ENCODE assay signal across 8 cellular contexts in genomic region chr6:44312901-44313788, GRCh38. TPM values are rescaled to one million over a fixed set of nuclear protein-coding genes. Genes with fewer than 3 reads are reported as not detected.
A peak's percentile ranks its signal among the peaks of the same experiment; 100 is the strongest.
DNase-seq lines count a peak whose midpoint lies in the region; ATAC-seq and TF ChIP-seq lines count a peak whose summit lies in the region.

TSS of gene AARS2 (minus strand) at chr6:44313347. CDS start at chr6:44313323, 24 bp downstream.

- H3K27me3 ChIP-seq in mucosa of rectum (ENCODE audit: control insufficient read depth in 2 of 2, insufficient read depth in 2 of 2, low read length in 2 of 2), result no peaks in the 10 kb centered on the region

- intact Hi-C loops in OCI-LY7 (cut with micrococcal nuclease; ENCODE audit: unreplicated experiment), result no loop called here

- H3K4me2 ChIP-seq in OCI-LY7 (ENCODE audit: low read length), result peak within 1 kb of the TSS; percentile 84

- ATAC-seq in GM21528 (IDR thresholded peaks at IDR 0.05; ENCODE audit: low FRiP score, unreplicated experiment), result peak; percentile 79

- CTCF ChIA-PET in OCI-LY7 (lab: Charles Lee; ENCODE audit: unreplicated experiment), result no interaction called here

- no peaks in the 10 kb centered on the region for H4K20me1 ChIP-seq in OCI-LY7 (ENCODE audit: insufficient read depth, low read length)

- H3K9me3 ChIP-seq in OCI-LY7 (ENCODE audit: low read length) (no peaks in the 10 kb centered on the region), mucosa of rectum (ENCODE audit: control insufficient read depth in 2 of 2, low read length in 2 of 2) (no peaks in the 10 kb centered on the region)

- POLR2A ChIA-PET in OCI-LY7 (lab: Charles Lee), result interaction anchor here (0.7 to 1.1 kb wide), 3 partner anchors 18 to 201 kb away, joined by 3 to 4 read pairs (median 4); partner anchors contain the start of genes MRPL14 and TMEM63B

- H3K9me2 ChIP-seq in OCI-LY7 (ENCODE audit: insufficient read depth, low read length), result no peaks in the 10 kb centered on the region

- peak; percentile 93 for TF ChIP-seq CTCF in OCI-LY7 (conservative IDR thresholded peaks at IDR 0.05; ENCODE audit: low read length)

- H3K36me3 ChIP-seq in OCI-LY7 (ENCODE audit: insufficient read depth, low read length) (peaks cover 33% of the 10 kb centered on the region), mucosa of rectum (ENCODE audit: control insufficient read depth in 2 of 2, insufficient read depth in 2 of 2, low read length in 2 of 2) (peaks cover 24 to 26% of the 10 kb centered on the region in 2 donors)

- H3K79me2 ChIP-seq in OCI-LY7 (ENCODE audit: insufficient read depth, low read depth, low read length), result peaks cover 11% of the 10 kb centered on the region; the same call in 1 of the 2 replicates

- peak within 1 kb of the TSS; percentile 41 for H3K27ac ChIP-seq in OCI-LY7 (ENCODE audit: low read depth, low read length, poor library complexity, severe bottlenecking)
- peak within 1 kb of the TSS; percentile 56 to 57 for H3K27ac ChIP-seq in mucosa of rectum (ENCODE audit: low read depth in 2 of 2, low read length in 2 of 2)

- DNase-seq in DMS53 (lab: John Stamatoyannopoulos, UW) (peak; percentile 94), HuH-7.5 (ENCODE audit: low spot score) (peak; percentile 62), OCI-LY7 (ENCODE audit: low spot score) (peak; percentile 92), activated T-cell treated with anti-CD3 and anti-CD28 coated beads for 4 hours (peak; percentile 91), erythroblast (lab: John Stamatoyannopoulos, UW) (peak; percentile 92 to 94)
- DNase-seq in stimulated activated CD8-positive, alpha-beta memory T cell treated with anti-CD3 and anti-CD28 coated beads, Interleukin-4, amount 100 ng/mL, for 4 hours (ENCODE audit: low read depth in 2 of 2, low spot score in 1 of 2), result peak; percentile 82 to 90

- peak within 1 kb of the TSS; percentile 77; the same call in 1 of the 2 replicates for H2AFZ ChIP-seq in OCI-LY7 (ENCODE audit: low read length)

- no TSS peak for BruUV-seq in OCI-LY7 (replicated peaks; lab: Mats Ljungman, UMichigan)

- H3K4me1 ChIP-seq in OCI-LY7 (ENCODE audit: insufficient read depth, low read length, poor library complexity, severe bottlenecking), result peaks cover 10% of the 10 kb centered on the region
- H3K4me1 ChIP-seq in mucosa of rectum (ENCODE audit: control insufficient read depth in 2 of 2, insufficient read depth in 2 of 2, low read length in 2 of 2), result peaks cover 9 to 17% of the 10 kb centered on the region in 2 donors

- peak within 1 kb of the TSS; percentile 80 for H3K4me3 ChIP-seq in OCI-LY7 (ENCODE audit: low read depth, low read length, poor library complexity, severe bottlenecking)
- H3K4me3 ChIP-seq in mucosa of rectum (ENCODE audit: low read length in 2 of 2), result peak within 1 kb of the TSS; percentile 91 to 94

- H3K9ac ChIP-seq in mucosa of rectum (ENCODE audit: low read depth in 1 of 2, low read length in 2 of 2), result peak within 1 kb of the TSS; percentile 91 to 95

- TF ChIP-seq POLR2A in erythroblast (IDR thresholded peaks at IDR 0.05; ENCODE audit: low read length), result peak; percentile 94

RNA-seq across cellular contexts. Expression of gene AARS2, which starts in this region (rescaled TPM):
- total RNA-seq in OCI-LY7 (2014; rRNA removed; shearing (Covaris generic)), result 22.0 and 22.7 TPM in 2 replicates
- 20.7 and 22.4 TPM in 2 replicates for total RNA-seq in OCI-LY7 (2022)

Comparison
In these comparisons a context has a peak if more than half of its experiments do, and no peak if none do; other contexts are left out.
1. Peak in every context shown above with its lines: DNase-seq, ATAC-seq, H3K4me3 ChIP-seq and H3K27ac ChIP-seq.